8 cellular contexts compared by ENCODE assay signal in genomic region chr7:130903358-130903974, GRCh38.
DNase-seq lines count a peak whose midpoint lies in the region; FAIRE-seq and TF ChIP-seq lines count a peak whose summit lies in the region.

No MANE protein-coding gene starts in this region.

- DNase-seq in activated naive CD4-positive, alpha-beta T cell treated with Interleukin-2 at 50 U/mL for 16 hours = peak; percentile 26
- no peak for DNase-seq in activated naive CD4-positive, alpha-beta T cell (lab: John Stamatoyannopoulos, UW)
- peak; percentile 63 for DNase-seq in amniotic stem cell (lab: John Stamatoyannopoulos, UW)
- peak; percentile 73 for DNase-seq in kidney glomerular epithelial cell (lab: John Stamatoyannopoulos, UW)
- DNase-seq in urothelium cell line (ENCODE audit: low spot score) = peak; percentile 30
- no peak for DNase-seq in NCI-H146 (lab: John Stamatoyannopoulos, UW)
- no peak for DNase-seq in WERI-Rb-1
- DNase-seq in activated CD4-positive, CD25-positive, alpha-beta regulatory T cell treated with anti-CD3 and anti-CD28 coated beads, Interleukin-2, amount 50 U/mL, for 72 hours = no peak

- TF ChIP-seq CTCF in WERI-Rb-1 (IDR thresholded peaks at IDR 0.05; ENCODE audit: low read depth, low read length) = no peak

- no peaks in the 10 kb centered on the region for H3K27me3 ChIP-seq in WERI-Rb-1 (ENCODE audit: insufficient read depth, low read depth, severe bottlenecking)

- no peak overlapping the region for H3K4me3 ChIP-seq in WERI-Rb-1 (ENCODE audit: low read depth, low read length)

- FAIRE-seq in urothelium cell line (lab: Jason Lieb, UNC) = no peak

- H3K27ac ChIP-seq in WERI-Rb-1 = no peak overlapping the region

- H3K36me3 ChIP-seq in WERI-Rb-1 = no peaks in the 10 kb centered on the region

- no peaks in the 10 kb centered on the region for H3K9me3 ChIP-seq in WERI-Rb-1 (ENCODE audit: severe bottlenecking)

Comparison
In these comparisons a context has a peak if more than half of its experiments do, and no peak if none do; other contexts are left out.
1. DNase-seq: peak in activated naive CD4-positive, alpha-beta T cell treated with Interleukin-2 at 50 U/mL for 16 hours (single experiment), amniotic stem cell (single experiment), kidney glomerular epithelial cell (single experiment) and urothelium cell line (single experiment); none in activated naive CD4-positive, alpha-beta T cell (0 of 4), NCI-H146 (single experiment), WERI-Rb-1 (single experiment) and activated CD4-positive, CD25-positive, alpha-beta regulatory T cell treated with anti-CD3 and anti-CD28 coated beads, Interleukin-2, amount 50 U/mL, for 72 hours (single experiment).